In the genomic region with DNA sequence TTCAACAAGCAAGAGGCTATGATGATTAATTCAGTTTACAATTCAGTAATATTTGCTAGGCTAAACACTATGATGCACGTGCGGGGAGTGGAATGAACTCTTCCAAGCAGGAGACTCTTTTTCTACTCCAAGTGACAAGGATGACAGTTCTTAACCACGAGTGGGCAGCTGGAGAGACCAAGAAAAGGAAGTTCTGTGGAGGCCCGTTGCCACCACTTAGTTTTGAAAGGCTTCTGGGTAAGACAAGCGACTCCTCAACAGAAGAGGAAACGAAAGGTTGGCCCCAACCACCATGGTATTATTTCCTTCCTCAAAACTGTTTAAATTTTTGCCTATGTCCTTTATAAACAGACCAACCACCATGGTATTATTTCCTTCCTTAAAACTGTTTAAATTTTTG, we compare ENCODE assay signal across 8 cellular contexts. TPM values are rescaled to one million over a fixed set of nuclear protein-coding genes. Genes with fewer than 3 reads are reported as not detected.
DNase-seq lines count a peak whose midpoint lies in the region; ATAC-seq and TF ChIP-seq lines count a peak whose summit lies in the region.

No MANE protein-coding gene starts in this region.

- DNase-seq in GDM1 (lab: John Stamatoyannopoulos, UW) (peak; percentile 91), UCSD-AML1 (lab: John Stamatoyannopoulos, UW; ENCODE audit: unreplicated experiment) (peak; percentile 73), mesenchymal stem cell (peak; percentile 16), thyroid gland (no peak), occipital lobe (lab: John Stamatoyannopoulos, UW) (no peak), H4 (ENCODE audit: low spot score) (no peak)

- TF ChIP-seq POLR2A in thyroid gland (IDR thresholded peaks at IDR 0.05) = no peak

- ATAC-seq in HG02678 (IDR thresholded peaks at IDR 0.05; ENCODE audit: unreplicated experiment) (peak; percentile 43), HG03097 (IDR thresholded peaks at IDR 0.05; ENCODE audit: low FRiP score, unreplicated experiment) (no peak)

- H2BK120ac ChIP-seq in mesenchymal stem cell (ENCODE audit: low read depth, low read length) = no peak overlapping the region

- peaks cover 3% of the 10 kb centered on the region for H3K79me1 ChIP-seq in mesenchymal stem cell (replicated peaks; ENCODE audit: low read length, poor library complexity, severe bottlenecking)

- 79% methylated on average over 6 of the region's 6 CpGs for WGBS in mesenchymal stem cell
- 68 to 70% methylated on average over 6 of the region's 6 CpGs for WGBS in thyroid gland, 2 donors

- intact Hi-C loops in thyroid gland (cut with DNase I) = no loop called here

- peaks cover 8% of the 10 kb centered on the region for H3K4me1 ChIP-seq in mesenchymal stem cell (ENCODE audit: control insufficient read depth, insufficient read depth, low read depth, low read length)
- H3K4me1 ChIP-seq in thyroid gland = peaks cover 21 to 34% of the 10 kb centered on the region in 2 donors

- H3K23ac ChIP-seq in mesenchymal stem cell (ENCODE audit: low read length in 2 of 2) = no peak overlapping the region

- H2AFZ ChIP-seq in mesenchymal stem cell (ENCODE audit: low read depth, low read length) = no peak overlapping the region

- TF ChIP-seq CTCF in thyroid gland (IDR thresholded peaks at IDR 0.05) = no peak

- H3K27ac ChIP-seq in mesenchymal stem cell (ENCODE audit: low read length, poor library complexity, severe bottlenecking) = no peak overlapping the region
- no peak overlapping the region for H3K27ac ChIP-seq in thyroid gland

- no peaks in the 10 kb centered on the region for H3K9me3 ChIP-seq in mesenchymal stem cell (ENCODE audit: control insufficient read depth, low read length)
- H3K9me3 ChIP-seq in thyroid gland = no peaks in the 10 kb centered on the region

- no peak overlapping the region for H3K4me2 ChIP-seq in mesenchymal stem cell (ENCODE audit: low read length, poor library complexity, severe bottlenecking)

- H3K14ac ChIP-seq in mesenchymal stem cell (ENCODE audit: low read length in 2 of 2) = no peak overlapping the region

- H2BK12ac ChIP-seq in mesenchymal stem cell (ENCODE audit: low read length in 2 of 2) = no peak overlapping the region

- H2AK5ac ChIP-seq in mesenchymal stem cell (ENCODE audit: low read length, severe bottlenecking) = no peak overlapping the region

- H3K27me3 ChIP-seq in mesenchymal stem cell (ENCODE audit: control insufficient read depth in 1 of 2, insufficient read depth in 1 of 2, low read length in 2 of 2) = no peaks in the 10 kb centered on the region
- H3K27me3 ChIP-seq in thyroid gland = no peaks in the 10 kb centered on the region

- H3K4me3 ChIP-seq in mesenchymal stem cell (ENCODE audit: insufficient read depth in 1 of 2, low read depth in 1 of 2, low read length in 2 of 2) (peak overlapping the region in 1 of 2 experiments; percentile 99), thyroid gland (replicated peaks in 1 of 3) (no peak overlapping the region)

- peak overlapping the region; percentile 96 for H3K9ac ChIP-seq in mesenchymal stem cell (ENCODE audit: low read length)

- H4K91ac ChIP-seq in mesenchymal stem cell (ENCODE audit: low read length) = no peak overlapping the region

- H3K4ac ChIP-seq in mesenchymal stem cell (ENCODE audit: low read depth in 1 of 2, low read length in 2 of 2) = no peak overlapping the region

- H3K18ac ChIP-seq in mesenchymal stem cell (ENCODE audit: low read depth in 1 of 2, low read length in 2 of 2) = no peak overlapping the region

- H3K36me3 ChIP-seq in mesenchymal stem cell (ENCODE audit: control insufficient read depth in 1 of 2, insufficient read depth in 2 of 2, low read depth in 1 of 2, low read length in 2 of 2) (peaks cover 15 to 44% of the 10 kb centered on the region in 2 experiments), thyroid gland (peaks cover 0 to 7% of the 10 kb centered on the region in 2 donors)

- H4K8ac ChIP-seq in mesenchymal stem cell (ENCODE audit: low read length) = no peak overlapping the region

- no peak overlapping the region for H2BK15ac ChIP-seq in mesenchymal stem cell (ENCODE audit: low read depth, poor library complexity, severe bottlenecking)

- no peak overlapping the region for H2BK5ac ChIP-seq in mesenchymal stem cell (ENCODE audit: low read depth, low read length, poor library complexity, severe bottlenecking)

RNA-seq across cellular contexts. Expression of gene DCAF12, which starts 2.8 kb away (rescaled TPM):
- polyA plus RNA-seq in mesenchymal stem cell (2013, experiment 1 of 2) = 14.6 TPM
- 14.9 TPM for polyA plus RNA-seq in mesenchymal stem cell (2013, experiment 2 of 2)
- total RNA-seq in thyroid gland = 10 to 100 TPM; 28.1 to 32.5 (median 31.6) TPM
- total RNA-seq in occipital lobe = 21.8 TPM
- total RNA-seq in H4 (2014; rRNA removed; shearing (Covaris generic)) = 30.2 and 38.8 TPM in 2 replicates

RNA-seq across cellular contexts. Expression of gene UBAP1, which starts 55.2 kb away (rescaled TPM):
- polyA plus RNA-seq in mesenchymal stem cell (2013, experiment 1 of 2) = 30.9 TPM
- polyA plus RNA-seq in mesenchymal stem cell (2013, experiment 2 of 2) = 29.7 TPM
- total RNA-seq in thyroid gland (10 to 100 TPM; 41.3 to 50.5 (median 44.8) TPM), occipital lobe (21.1 TPM)
- total RNA-seq in H4 (2014; rRNA removed; shearing (Covaris generic)) = 32.8 and 43.4 TPM in 2 replicates

Comparison
In these comparisons a context has a peak if more than half of its experiments do, and no peak if none do; other contexts are left out.
1. DNase-seq: peak in GDM1 (single experiment), UCSD-AML1 (single experiment) and mesenchymal stem cell (single experiment); none in thyroid gland (0 of 2), occipital lobe (single experiment) and H4 (single experiment).